In the genomic region with DNA sequence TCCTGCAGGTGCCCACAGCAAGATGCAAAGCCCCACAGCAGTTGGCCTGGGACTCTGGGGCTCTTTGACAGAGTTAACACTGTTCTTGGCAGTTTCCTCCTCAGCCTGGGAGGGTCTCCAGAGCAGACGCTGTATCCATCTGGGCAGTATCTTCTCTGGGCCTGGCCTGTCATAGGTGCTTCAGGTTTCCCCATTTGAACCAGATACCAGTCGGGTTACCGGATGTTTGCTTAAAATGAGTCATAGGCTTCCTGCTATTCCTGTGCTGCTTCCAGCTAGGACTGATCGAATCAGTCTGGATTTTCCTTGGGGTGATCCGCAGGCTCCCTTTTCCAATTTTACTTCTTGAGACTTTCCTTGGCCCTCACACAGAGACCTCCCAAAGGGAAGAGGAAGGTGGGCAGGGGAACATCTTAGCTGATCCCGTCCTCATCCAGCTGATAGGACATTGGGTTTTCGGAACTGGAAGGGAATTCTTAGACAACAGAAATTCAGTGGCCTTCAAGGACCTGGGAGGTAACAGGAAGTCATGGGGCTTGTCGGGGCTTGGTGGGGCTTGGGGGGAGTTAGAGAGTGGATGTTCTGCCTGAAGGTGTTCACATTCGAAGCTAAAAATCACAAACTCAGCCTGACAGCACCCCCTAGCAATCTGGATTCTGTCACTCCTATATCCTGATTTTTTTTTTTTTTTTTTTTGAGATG, we compare ENCODE assay signal across 8 cellular contexts. TPM values are rescaled to one million over a fixed set of nuclear protein-coding genes. Genes with fewer than 3 reads are reported as not detected.
DNase-seq lines count a peak whose midpoint lies in the region; ATAC-seq and TF ChIP-seq lines count a peak whose summit lies in the region.

No MANE protein-coding gene starts in this region.

- peaks cover 2% of the 10 kb centered on the region; the same call in 1 of the 2 replicates for H3K36me3 ChIP-seq in SJCRH30
- H3K36me3 ChIP-seq in esophagus squamous epithelium, result peaks cover 0 to 9% (median 0%) of the 10 kb centered on the region in 3 donors
- no peaks in the 10 kb centered on the region for H3K36me3 ChIP-seq in parathyroid adenoma (ENCODE audit: control insufficient read depth, insufficient read depth, low read length)

- no peak for TF ChIP-seq CTCF in esophagus squamous epithelium (IDR thresholded peaks at IDR 0.05)
- no peak for TF ChIP-seq CTCF in parathyroid adenoma (IDR thresholded peaks at IDR 0.05)

- H3K9ac ChIP-seq in parathyroid adenoma, result no peak overlapping the region

- ATAC-seq in HG03457 (IDR thresholded peaks at IDR 0.05; ENCODE audit: unreplicated experiment), result no peak

- H3K4me3 ChIP-seq in SJCRH30 (no peak overlapping the region), esophagus squamous epithelium (peak overlapping the region in 1 of 4 donors; percentile 44), parathyroid adenoma (ENCODE audit: low read depth, low read length) (no peak overlapping the region)

- DNase-seq in T-helper 1 cell, result no peak
- peak; percentile 10 to 33 for DNase-seq in SJCRH30
- no peak for DNase-seq in esophagus squamous epithelium (lab: John Stamatoyannopoulos, UW)
- DNase-seq in middle frontal gyrus (ENCODE audit: extremely low spot score, low spot score), result no peak
- no peak for DNase-seq in activated CD4-positive, CD25-positive, alpha-beta regulatory T cell (lab: John Stamatoyannopoulos, UW)

- no peak for TF ChIP-seq POLR2A in esophagus squamous epithelium (IDR thresholded peaks at IDR 0.05)

- no peaks in the 10 kb centered on the region for H3K9me3 Mint-ChIP-seq in T-helper 1 cell treated with Interleukin-12 subunit alpha and Interleukin-12 subunit beta and Interleukin-4 antibody, amounts not matched to agents 30 μg/mL and 1 μg/mL, for 36 hours

- H3K4me1 ChIP-seq in SJCRH30 (peaks cover 16% of the 10 kb centered on the region), esophagus squamous epithelium (peaks cover 25 to 68% (median 33%) of the 10 kb centered on the region in 3 donors), parathyroid adenoma (no peaks in the 10 kb centered on the region)

- peaks cover 18% of the 10 kb centered on the region for H3K4me1 Mint-ChIP-seq in T-helper 1 cell treated with Interleukin-12 subunit alpha and Interleukin-12 subunit beta and Interleukin-4 antibody, amounts not matched to agents 30 μg/mL and 1 μg/mL, for 36 hours (ENCODE audit: low read depth)

- no peaks in the 10 kb centered on the region for H3K27me3 Mint-ChIP-seq in T-helper 1 cell treated with Interleukin-12 subunit alpha and Interleukin-12 subunit beta and Interleukin-4 antibody, amounts not matched to agents 30 μg/mL and 1 μg/mL, for 36 hours (ENCODE audit: low read depth)

- peaks cover 10% of the 10 kb centered on the region for H3K36me3 Mint-ChIP-seq in T-helper 1 cell treated with Interleukin-12 subunit alpha and Interleukin-12 subunit beta and Interleukin-4 antibody, amounts not matched to agents 30 μg/mL and 1 μg/mL, for 36 hours (ENCODE audit: low read depth)

- H3K9me3 ChIP-seq in SJCRH30 (replicated peaks), result no peaks in the 10 kb centered on the region
- H3K9me3 ChIP-seq in esophagus squamous epithelium, result no peaks in the 10 kb centered on the region
- no peaks in the 10 kb centered on the region for H3K9me3 ChIP-seq in parathyroid adenoma (ENCODE audit: control insufficient read depth, low read length)

- intact Hi-C loops in esophagus squamous epithelium (cut with DNase I), result no loop called here

- H3K79me2 ChIP-seq in parathyroid adenoma, result no peaks in the 10 kb centered on the region

- peak overlapping the region; percentile 67 for H3K4me3 Mint-ChIP-seq in T-helper 1 cell treated with Interleukin-12 subunit alpha and Interleukin-12 subunit beta and Interleukin-4 antibody, amounts not matched to agents 30 μg/mL and 1 μg/mL, for 36 hours

- H3K4me2 ChIP-seq in parathyroid adenoma (ENCODE audit: low read length), result no peak overlapping the region

- H2AFZ ChIP-seq in parathyroid adenoma, result no peak overlapping the region

- H3K27ac ChIP-seq in SJCRH30, result no peak overlapping the region
- H3K27ac ChIP-seq in esophagus squamous epithelium, result peak overlapping the region; percentile 77 to 99 (median 86)
- peak overlapping the region; percentile 71 for H3K27ac ChIP-seq in parathyroid adenoma

- peak overlapping the region; percentile 83 for H3K27ac Mint-ChIP-seq in T-helper 1 cell treated with Interleukin-12 subunit alpha and Interleukin-12 subunit beta and Interleukin-4 antibody, amounts not matched to agents 30 μg/mL and 1 μg/mL, for 36 hours

- 24 to 30% methylated on average over 7 to 9 of the region's 9 CpGs for WGBS in esophagus squamous epithelium, 2 donors

- H3K27me3 ChIP-seq in SJCRH30 (no peaks in the 10 kb centered on the region), esophagus squamous epithelium (no peaks in the 10 kb centered on the region), parathyroid adenoma (ENCODE audit: control insufficient read depth, insufficient read depth, low read length) (no peaks in the 10 kb centered on the region)

RNA-seq across cellular contexts. Expression of a gene that starts 2.4 kb away (rescaled TPM):
- total RNA-seq in SJCRH30 (2014; rRNA removed; shearing (Covaris generic)), result 55.4 and 56.5 TPM in 2 replicates
- total RNA-seq in esophagus squamous epithelium, result 10 to 100 TPM; 80.1 to 98.5 (median 84.5) TPM

RNA-seq across cellular contexts. Expression of a gene that starts 12.9 kb away (rescaled TPM):
- 26.9 and 27.7 TPM in 2 replicates for total RNA-seq in SJCRH30 (2014; rRNA removed; shearing (Covaris generic))
- 10 to 100 TPM; 18.7 to 36.8 (median 20.9) TPM for total RNA-seq in esophagus squamous epithelium

RNA-seq across cellular contexts. Expression of a gene that starts 47.7 kb away (rescaled TPM):
- total RNA-seq in SJCRH30 (2014; rRNA removed; shearing (Covaris generic)), result 1.9 and 2.9 TPM in 2 replicates
- total RNA-seq in esophagus squamous epithelium, result 1 to 10 TPM; 2.0 to 4.5 (median 3.2) TPM

Comparison
In these comparisons a context has a peak if more than half of its experiments do, and no peak if none do; other contexts are left out.
1. DNase-seq: peak in SJCRH30 (2 of 2); none in T-helper 1 cell (0 of 5), esophagus squamous epithelium (single experiment), middle frontal gyrus (single experiment) and activated CD4-positive, CD25-positive, alpha-beta regulatory T cell (0 of 4).